24 cellular contexts compared by ENCODE assay signal in genomic region chr9:116689633-116690032, GRCh38. TPM values are rescaled to one million over a fixed set of nuclear protein-coding genes. Genes with fewer than 3 reads are reported as not detected.
A peak's percentile ranks its signal among the peaks of the same experiment; 100 is the strongest.
DNase-seq lines count a peak whose midpoint lies in the region; ATAC-seq, FAIRE-seq and TF ChIP-seq lines count a peak whose summit lies in the region.
"Had no signal": no experiment of that assay in that cellular context is flagged by ENCODE, and none has a peak within 500 bp of the region (broad histone marks: within the 10 kb centered on the region; RNA-seq: fewer than 3 reads in every experiment).

No MANE protein-coding gene starts in this region.

- in situ Hi-C loops in GM12878 (cut with MboI), result no loop called here

- SMC1A ChIA-PET in GM12878 (lab: Charles Lee; ENCODE audit: uncharacterized antibody, unreplicated experiment), result interaction anchor here (1.0 kb wide), 1 partner anchor 23 kb away, joined by 3 read pairs; no protein-coding TSS in a partner anchor

- POLR2A ChIA-PET in GM12878 (lab: Charles Lee), result no interaction called here

- H3K36me3 Mint-ChIP-seq in natural killer cell treated with Interleukin-12 subunit alpha and Interleukin-12 subunit beta and Interleukin-15 and Interleukin-18, amount 100 ng/mL, for 72 hours, result no peaks in the 10 kb centered on the region

- peak overlapping the region; percentile 98 for H3K4me3 Mint-ChIP-seq in natural killer cell treated with Interleukin-12 subunit alpha and Interleukin-12 subunit beta and Interleukin-15 and Interleukin-18, amount 100 ng/mL, for 72 hours
- H3K4me3 Mint-ChIP-seq: activated naive CD8-positive, alpha-beta T cell treated with anti-CD3 and anti-CD28 coated beads for 36 hours; T-helper 1 cell treated with Interleukin-12 subunit alpha and Interleukin-12 subunit beta and Interleukin-4 antibody, amounts not matched to agents 30 μg/mL and 1 μg/mL, for 36 hours had no signal

- peak overlapping the region; percentile 20 to 99 (median 90); a peak in 13 of 22 replicates for H3K4me2 ChIP-seq in BLaER1 treated with 17β-estradiol and CSF1 and Interleukin-3, amounts not matched to agents 10 nM and 100 nM
- H3K4me2 ChIP-seq in GM12878 (ENCODE audit: control insufficient read depth, insufficient read depth), result peak overlapping the region; percentile 15

- peaks cover 0 to 1% (median 0%) of the 10 kb centered on the region in 11 experiments; a peak in 3 of 22 replicates for H3K9me3 ChIP-seq in BLaER1 treated with 17β-estradiol and CSF1 and Interleukin-3, amounts not matched to agents 10 nM and 100 nM (replicated peaks in 1 of 11)
- H3K9me3 ChIP-seq in GM12878 (replicated peaks; ENCODE audit: control insufficient read depth, insufficient read depth, low read length), result no peaks in the 10 kb centered on the region
- H3K9me3 ChIP-seq: tibial artery had no signal

- H3K27ac Mint-ChIP-seq in natural killer cell treated with Interleukin-12 subunit alpha and Interleukin-12 subunit beta and Interleukin-15 and Interleukin-18, amount 100 ng/mL, for 72 hours, result peak overlapping the region in 1 of 2 donors; percentile 77
- H3K27ac Mint-ChIP-seq: activated CD8-positive, alpha-beta T cell treated with anti-CD3 and anti-CD28 coated beads, Interleukin-2, amount 10 ng/mL, durations not matched to agents 7 days and 5 days; activated naive CD8-positive, alpha-beta T cell treated with anti-CD3 and anti-CD28 coated beads for 36 hours; T-helper 1 cell treated with Interleukin-12 subunit alpha and Interleukin-12 subunit beta and Interleukin-4 antibody, amounts not matched to agents 30 μg/mL and 1 μg/mL, for 36 hours had no signal

- CTCF ChIA-PET in GM12878 (lab: Yijun Ruan, JAX), result no interaction called here

- TF ChIP-seq RAD21 in GM12878 (IDR thresholded peaks at IDR 0.05; ENCODE audit: insufficient read depth, low read depth, low read length), result no peak

- H3K9me3 Mint-ChIP-seq in natural killer cell treated with Interleukin-12 subunit alpha and Interleukin-12 subunit beta and Interleukin-15 and Interleukin-18, amount 100 ng/mL, for 72 hours, result no peaks in the 10 kb centered on the region
- H3K9me3 Mint-ChIP-seq: activated naive CD8-positive, alpha-beta T cell treated with anti-CD3 and anti-CD28 coated beads for 36 hours; activated T-cell treated with anti-CD3 and anti-CD28 coated beads, Interleukin-2, amount 50 U/mL, for 4 hours; T-helper 1 cell treated with Interleukin-12 subunit alpha and Interleukin-12 subunit beta and Interleukin-4 antibody, amounts not matched to agents 30 μg/mL and 1 μg/mL, for 36 hours had no signal

- no peak for TF ChIP-seq CTCF in GM12878 (IDR thresholded peaks at IDR 0.05 in 2 of 3, conservative IDR thresholded peaks at IDR 0.05 in 1 of 3; ENCODE audit: control insufficient read depth in 2 of 3, extremely low read depth in 1 of 3, insufficient read depth in 1 of 3, low read depth in 3 of 3, low read length in 3 of 3)

- no peak for TF ChIP-seq EP300 in GM12878 (IDR thresholded peaks at IDR 0.05; ENCODE audit: borderline replicate concordance in 1 of 2, control insufficient read depth in 1 of 2, low read depth in 2 of 2, low read length in 2 of 2)

- no peak for ATAC-seq in GM12878
- ATAC-seq in natural killer cell treated with Interleukin-12 subunit alpha and Interleukin-12 subunit beta and Interleukin-15 and Interleukin-18, amount 100 ng/mL, for 72 hours, result no peak
- ATAC-seq: activated CD8-positive, alpha-beta T cell treated with anti-CD3 and anti-CD28 coated beads, Interleukin-2, amount 10 ng/mL, durations not matched to agents 7 days and 5 days; activated T-cell treated with anti-CD3 and anti-CD28 coated beads, Interleukin-2, amount 50 U/mL, for 4 hours; left cardiac atrium; right cardiac atrium; stimulated activated naive CD8-positive, alpha-beta T cell treated with anti-CD3 and anti-CD28 coated beads, Interleukin-15, Interleukin-2, amounts not matched to agents 100 U/mL and 50 U/mL, for 24 hours had no signal

- no peak for TF ChIP-seq POLR2A in GM12878 (IDR thresholded peaks at IDR 0.05; ENCODE audit: low read depth, low read length)

- no peaks in the 10 kb centered on the region for H3K27me3 ChIP-seq in BLaER1 treated with 17β-estradiol and CSF1 and Interleukin-3, amounts not matched to agents 10 nM and 100 nM
- H3K27me3 ChIP-seq in GM12878 (replicated peaks in 1 of 2; ENCODE audit: control insufficient read depth in 2 of 2, insufficient read depth in 2 of 2, low read length in 1 of 2), result no peaks in the 10 kb centered on the region
- H3K27me3 ChIP-seq: tibial artery had no signal

- BruUV-seq in GM12878 (replicated peaks; lab: Mats Ljungman, UMichigan), result no TSS peak

- H3K4me3 ChIP-seq in BLaER1 treated with 17β-estradiol and CSF1 and Interleukin-3, amounts not matched to agents 10 nM and 100 nM, result no peak overlapping the region
- peak overlapping the region; percentile 92; the same call in 1 of the 2 replicates for H3K4me3 ChIP-seq in GM12878
- H3K4me3 ChIP-seq: tibial artery had no signal

- peaks cover 69% of the 10 kb centered on the region for H3K79me2 ChIP-seq in GM12878 (ENCODE audit: control insufficient read depth, insufficient read depth, low read length)

- peaks cover 25 to 76% (median 37%) of the 10 kb centered on the region in 10 experiments for H3K4me1 ChIP-seq in BLaER1 treated with 17β-estradiol and CSF1 and Interleukin-3, amounts not matched to agents 10 nM and 100 nM
- H3K4me1 ChIP-seq in GM12878 (ENCODE audit: control insufficient read depth, insufficient read depth, low read length), result peaks cover 9% of the 10 kb centered on the region

- peaks cover 15 to 65% (median 45%) of the 10 kb centered on the region in 11 experiments; a peak in 18 of 22 replicates for H4K20me1 ChIP-seq in BLaER1 treated with 17β-estradiol and CSF1 and Interleukin-3, amounts not matched to agents 10 nM and 100 nM
- no peaks in the 10 kb centered on the region for H4K20me1 ChIP-seq in GM12878 (ENCODE audit: control insufficient read depth, insufficient read depth)

- peaks cover 0 to 32% (median 10%) of the 10 kb centered on the region in 11 experiments; a peak in 10 of 22 replicates for H3K36me3 ChIP-seq in BLaER1 treated with 17β-estradiol and CSF1 and Interleukin-3, amounts not matched to agents 10 nM and 100 nM
- H3K36me3 ChIP-seq in GM12878 (ENCODE audit: control insufficient read depth in 2 of 2, insufficient read depth in 2 of 2, low read length in 1 of 2), result no peaks in the 10 kb centered on the region
- H3K36me3 ChIP-seq: tibial artery had no signal

- RAD21 ChIA-PET in GM12878 (lab: Charles Lee; ENCODE audit: unreplicated experiment), result interaction anchor here (1.0 kb wide), 1 partner anchor 47 kb away, joined by 3 read pairs; no protein-coding TSS in a partner anchor

- no peak overlapping the region for H3K27ac ChIP-seq in BLaER1 treated with 17β-estradiol and CSF1 and Interleukin-3, amounts not matched to agents 10 nM and 100 nM
- no peak overlapping the region for H3K27ac ChIP-seq in GM12878 (ENCODE audit: control insufficient read depth, insufficient read depth)
- H3K27ac ChIP-seq: tibial artery had no signal

- DNase-seq in HuH-7 (ENCODE audit: low spot score) (peak; percentile 28), GM12878 (ENCODE audit: low read depth, low spot score) (no peak), NCI-H82 (lab: John Stamatoyannopoulos, UW) (no peak), DMS 273 treated with DMSO at 0.1 percent for 48 hours (lab: John Stamatoyannopoulos, UW) (no peak), T1000 (lab: John Stamatoyannopoulos, UW) (no peak), NCI-H2029 treated with DMSO at 0.1 percent for 48 hours (lab: John Stamatoyannopoulos, UW) (no peak)
- no peak for DNase-seq in natural killer cell treated with Interleukin-12 subunit alpha and Interleukin-12 subunit beta and Interleukin-15 and Interleukin-18, amount 100 ng/mL, for 72 hours (ENCODE audit: low spot score)
- DNase-seq: activated CD4-positive, CD25-positive, alpha-beta regulatory T cell; activated CD8-positive, alpha-beta T cell treated with anti-CD3 and anti-CD28 coated beads, Interleukin-2, amount 10 ng/mL, durations not matched to agents 7 days and 5 days; activated naive CD8-positive, alpha-beta T cell treated with anti-CD3 and anti-CD28 coated beads for 36 hours; activated T-cell treated with anti-CD3 and anti-CD28 coated beads, Interleukin-2, amount 50 U/mL, for 4 hours; COR-L47; dermis blood vessel endothelial cell; foreskin fibroblast; left cardiac atrium; midbrain; NCI-H1105; NCI-H524 treated with DMSO at 0.1 percent for 48 hours; right cardiac atrium; Right ventricle myocardium superior; stimulated activated naive CD8-positive, alpha-beta T cell treated with anti-CD3 and anti-CD28 coated beads, Interleukin-15, Interleukin-2, amounts not matched to agents 100 U/mL and 50 U/mL, for 24 hours; tibial artery had no signal

- 94% methylated on average over 1 of the region's 1 CpG for WGBS in GM12878 (ENCODE audit: insufficient coverage, insufficient replicate concordance, low lambda C conversion rate, missing lambda C conversion rate)

- no peak overlapping the region for H2AFZ ChIP-seq in GM12878 (ENCODE audit: control insufficient read depth, low read depth, low read length)

- H3K4me1 Mint-ChIP-seq in natural killer cell treated with Interleukin-12 subunit alpha and Interleukin-12 subunit beta and Interleukin-15 and Interleukin-18, amount 100 ng/mL, for 72 hours (ENCODE audit: low read depth in 2 of 2), result peaks cover 54 to 59% of the 10 kb centered on the region in 2 donors

- no peak for FAIRE-seq in GM12878 (lab: Jason Lieb, UNC)

- intact Hi-C loops in GM12878 (cut with micrococcal nuclease; ENCODE audit: unreplicated experiment), result no loop called here

- H3K9ac ChIP-seq in BLaER1 treated with 17β-estradiol and CSF1 and Interleukin-3, amounts not matched to agents 10 nM and 100 nM, result peak overlapping the region in 1 of 11 experiments; percentile 21; a peak in 1 of 22 replicates
- no peak overlapping the region for H3K9ac ChIP-seq in GM12878 (ENCODE audit: control insufficient read depth, insufficient read depth, low read length)

- H3K27me3 Mint-ChIP-seq in natural killer cell treated with Interleukin-12 subunit alpha and Interleukin-12 subunit beta and Interleukin-15 and Interleukin-18, amount 100 ng/mL, for 72 hours, result peaks cover 0 to under 1% of the 10 kb centered on the region in 2 donors
- H3K27me3 Mint-ChIP-seq: activated naive CD8-positive, alpha-beta T cell treated with anti-CD3 and anti-CD28 coated beads for 36 hours had no signal

RNA-seq across cellular contexts. Expression of gene TRIM32, which starts 2.5 kb away (rescaled TPM):
- 39.5 and 42.8 TPM in 2 replicates for total RNA-seq in GM12878 (2013; cell fraction: nucleolus; rRNA removed)
- total RNA-seq in GM12878 (2014; rRNA removed) (12.1 and 13.6 TPM in 2 replicates), GM12878 (2014; rRNA removed; fragmentation: Illumina TruSeq; extraction: Trizol) (9.5 and 10.0 TPM in 2 replicates), GM12878 (2021) (21.4 and 23.8 TPM in 2 replicates)
- polyA plus RNA-seq in GM12878 (2011; ENCODE audit: low read depth), result 8.7 TPM
- polyA plus RNA-seq in GM12878 (2011; rRNA removed) (17.7 and 21.3 TPM in 2 replicates), GM12878 (2014; fragmentation: Illumina TruSeq; extraction: Trizol) (12.3 and 12.6 TPM in 2 replicates), GM12878 (2014; fragmentation: Nextera tagmentation; extraction: Ambion mirVana) (10 to 100 TPM in 1 of 2 experiments, 1 to 10 TPM in 1; 7.1 to 11.4 TPM), GM12878 (2014; rRNA removed) (10.1 and 10.9 TPM in 2 replicates), GM12878 (2016; fragmentation: Nextera tagmentation; extraction: Ambion mirVana) (10 to 100 TPM; 18.6 to 23.3 TPM)
- 15.8 and 19.9 TPM in 2 replicates for polyA plus RNA-seq in GM12878 (2011; cell fraction: cytosol; rRNA removed)
- polyA plus RNA-seq in GM12878 (2011; cell fraction: nucleus; rRNA removed), result 25.5 and 25.9 TPM in 2 replicates
- 7.5 and 10.1 TPM in 2 replicates for polyA plus RNA-seq in GM12878 (2012)
- polyA minus RNA-seq in GM12878 (2011; rRNA and poly(A)+ RNA removed), result 45.8 and 47.4 TPM in 2 replicates
- 10.7 and 12.6 TPM in 2 replicates for polyA minus RNA-seq in GM12878 (2011; cell fraction: cytosol; rRNA and poly(A)+ RNA removed)
- 27.4 and 38.9 TPM in 2 replicates for polyA minus RNA-seq in GM12878 (2011; cell fraction: nucleus; rRNA and poly(A)+ RNA removed)
- total RNA-seq in natural killer cell treated with Interleukin-12 subunit alpha and Interleukin-12 subunit beta and Interleukin-15 and Interleukin-18, amount 100 ng/mL, for 72 hours, result 10 to 100 TPM; 12.2 to 13.6 TPM
